ENCODE assay signal across 1 cellular context in the genomic region with DNA sequence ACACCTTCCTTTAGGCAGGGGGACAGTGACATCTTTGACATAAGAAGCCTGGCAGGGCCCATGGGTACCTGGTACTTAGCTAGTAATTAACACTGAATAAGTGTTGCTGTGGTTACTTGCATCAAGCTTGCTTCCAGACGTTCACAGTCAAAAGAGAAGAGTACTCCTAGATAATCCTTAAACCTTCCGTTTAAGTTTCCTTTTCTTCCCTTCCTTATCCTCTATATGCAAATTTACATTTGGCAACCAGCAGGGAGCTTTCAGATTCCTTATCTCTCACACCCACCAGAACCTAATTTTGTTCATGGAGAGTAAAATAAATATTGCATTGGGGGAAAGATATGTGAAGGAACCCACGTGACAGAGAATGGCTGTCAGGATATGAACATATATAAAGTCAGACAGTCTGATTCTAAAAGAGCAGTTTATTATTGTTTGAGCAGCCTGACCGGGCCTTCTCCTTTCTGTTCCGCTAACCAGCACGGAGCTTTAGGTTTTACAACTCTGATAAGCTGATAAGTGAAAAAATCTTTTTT.
TF ChIP-seq lines count a peak whose summit lies in the region.

No MANE protein-coding gene starts in this region.

TF ChIP-seq in GM12891, 5 proteins besides CTCF, POLR2A, EP300 and RAD21:
- no peak for TF ChIP-seq PAX5 (IDR thresholded peaks at IDR 0.05; ENCODE audit: insufficient read depth, low read length, severe bottlenecking)
- no peak for TF ChIP-seq SPI1 (IDR thresholded peaks at IDR 0.05; ENCODE audit: low read depth, low read length)
- TF ChIP-seq POU2F2 (IDR thresholded peaks at IDR 0.05; ENCODE audit: low read depth, low read length), result no peak
- no peak for TF ChIP-seq POLR2AphosphoS5 (IDR thresholded peaks at IDR 0.05; ENCODE audit: low read depth, low read length)
- TF ChIP-seq TAF1 (IDR thresholded peaks at IDR 0.05; ENCODE audit: low read depth, low read length), result no peak
TF ChIP-seq in GM12891: peak in this region for 0.
